9 cellular contexts compared by ENCODE assay signal in the genomic region with DNA sequence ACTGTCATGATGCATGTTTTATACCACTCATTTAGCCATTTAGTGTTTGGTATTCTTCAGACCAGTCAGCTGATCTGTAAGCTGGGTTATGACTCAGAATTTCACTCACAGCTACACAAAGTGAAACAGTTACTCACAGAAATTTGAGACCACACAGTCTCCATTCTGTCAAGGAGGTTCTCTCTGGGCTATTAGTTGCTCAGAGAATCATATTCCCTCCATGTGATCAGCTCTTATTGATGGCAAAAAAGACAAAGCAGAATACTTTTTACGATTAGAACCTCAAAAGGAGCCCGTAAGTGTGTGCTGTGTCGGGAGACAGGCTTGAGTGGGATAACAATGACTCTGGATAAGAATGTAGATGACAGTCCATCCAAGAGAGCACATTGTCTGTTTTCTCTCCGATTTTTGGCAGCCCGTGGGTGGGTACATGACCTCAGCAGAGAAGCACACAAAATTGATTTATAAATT.
DNase-seq lines count a peak whose midpoint lies in the region; ATAC-seq and TF ChIP-seq lines count a peak whose summit lies in the region.
"Had no signal": no experiment of that assay in that cellular context is flagged by ENCODE, and none has a peak within 500 bp of the region (broad histone marks: within the 10 kb centered on the region; RNA-seq: fewer than 3 reads in every experiment).

No MANE protein-coding gene starts in this region.

- ATAC-seq in GM21576 (IDR thresholded peaks at IDR 0.05; ENCODE audit: unreplicated experiment) (peak; percentile 96), HG03460 (IDR thresholded peaks at IDR 0.05; ENCODE audit: unreplicated experiment) (peak; percentile 93)

- H3K36me3 ChIP-seq in esophagus muscularis mucosa (no peaks in the 10 kb centered on the region), adrenal gland (replicated peaks in 1 of 2) (no peaks in the 10 kb centered on the region)

- H3K27ac ChIP-seq in esophagus muscularis mucosa (replicated peaks in 1 of 4) = no peak overlapping the region
- H3K27ac ChIP-seq in adrenal gland = no peak overlapping the region

- H3K4me3 ChIP-seq in esophagus muscularis mucosa = no peak overlapping the region
- H3K4me3 ChIP-seq in adrenal gland = no peak overlapping the region

- DNase-seq in GM13976 (ENCODE audit: low spot score) = peak; percentile 41
- DNase-seq in fibroblast of peridontal ligament (ENCODE audit: extremely low read depth) = peak; percentile 83
- no peak for DNase-seq in NCI-H2107 (lab: John Stamatoyannopoulos, UW)
- DNase-seq in activated CD8-positive, alpha-beta memory T cell treated with anti-CD3 and anti-CD28 coated beads, Interleukin-2, amount 50 U/mL, for 4 hours = no peak
- no peak for DNase-seq in esophagus muscularis mucosa (ENCODE audit: extremely low spot score)
- no peak for DNase-seq in adrenal gland
- DNase-seq: activated T-cell treated with anti-CD3 and anti-CD28 coated beads, Interleukin-2, amount 50 U/mL, for 1 hour had no signal

- H3K9me3 ChIP-seq in esophagus muscularis mucosa (no peaks in the 10 kb centered on the region), adrenal gland (replicated peaks in 1 of 3) (peaks cover 0 to 4% (median 0%) of the 10 kb centered on the region in 3 donors)

- no peaks in the 10 kb centered on the region for H3K27me3 ChIP-seq in esophagus muscularis mucosa
- H3K27me3 ChIP-seq in adrenal gland = no peaks in the 10 kb centered on the region

- TF ChIP-seq POLR2A in esophagus muscularis mucosa (IDR thresholded peaks at IDR 0.05; ENCODE audit: low read depth) (no peak), adrenal gland (IDR thresholded peaks at IDR 0.05) (no peak)

- TF ChIP-seq CTCF in GM13976 (IDR thresholded peaks at IDR 0.05; ENCODE audit: borderline replicate concordance, control extremely low read depth, extremely low read depth, insufficient read depth, missing control alignments) = no peak
- no peak for TF ChIP-seq CTCF in esophagus muscularis mucosa (IDR thresholded peaks at IDR 0.05)
- no peak for TF ChIP-seq CTCF in adrenal gland (IDR thresholded peaks at IDR 0.05)

- 75% methylated on average over 5 of the region's 5 CpGs for WGBS in esophagus muscularis mucosa
- 61 to 73% (median 69%) methylated on average over 5 of the region's 5 CpGs for WGBS in adrenal gland, 4 donors

- in situ Hi-C loops in GM13976 (cut with MboI; ENCODE audit: low sequenced_read_pairs, unreplicated experiment) = no loop called here

- no peak for TF ChIP-seq EP300 in esophagus muscularis mucosa (IDR thresholded peaks at IDR 0.05)

- intact Hi-C loops in esophagus muscularis mucosa (cut with DNase I) (no loop called here), adrenal gland (cut with DNase I) (no loop called here)

- H3K4me1 ChIP-seq in esophagus muscularis mucosa = no peaks in the 10 kb centered on the region
- no peaks in the 10 kb centered on the region for H3K4me1 ChIP-seq in adrenal gland (replicated peaks in 1 of 2)

Comparison
In these comparisons a context has a peak if more than half of its experiments do, and no peak if none do; other contexts are left out.
1. DNase-seq: peak in GM13976 (single experiment) and fibroblast of peridontal ligament (single experiment); none in NCI-H2107 (single experiment), activated CD8-positive, alpha-beta memory T cell treated with anti-CD3 and anti-CD28 coated beads, Interleukin-2, amount 50 U/mL, for 4 hours (single experiment), esophagus muscularis mucosa (single experiment) and adrenal gland (0 of 7).